ENCODE assay signal across 1 cellular context in genomic region chr4:123037809-123038208, GRCh38.
TF ChIP-seq lines count a peak whose summit lies in the region.

No MANE protein-coding gene starts in this region.

TF ChIP-seq in IMR-90, 13 proteins besides CTCF, POLR2A, EP300 and RAD21 (continued from another document):
- TF ChIP-seq NFE2L2 (IDR thresholded peaks at IDR 0.05; ENCODE audit: low read depth, low read length) (no peak), CEBPB (IDR thresholded peaks at IDR 0.05; ENCODE audit: low read depth, low read length) (no peak), MXI1 (IDR thresholded peaks at IDR 0.05; ENCODE audit: borderline replicate concordance, low read depth, low read length) (no peak)
TF ChIP-seq in IMR-90: peak in this region for 0.
